Comparison of ENCODE assay signal across 21 cellular contexts in the genomic region with DNA sequence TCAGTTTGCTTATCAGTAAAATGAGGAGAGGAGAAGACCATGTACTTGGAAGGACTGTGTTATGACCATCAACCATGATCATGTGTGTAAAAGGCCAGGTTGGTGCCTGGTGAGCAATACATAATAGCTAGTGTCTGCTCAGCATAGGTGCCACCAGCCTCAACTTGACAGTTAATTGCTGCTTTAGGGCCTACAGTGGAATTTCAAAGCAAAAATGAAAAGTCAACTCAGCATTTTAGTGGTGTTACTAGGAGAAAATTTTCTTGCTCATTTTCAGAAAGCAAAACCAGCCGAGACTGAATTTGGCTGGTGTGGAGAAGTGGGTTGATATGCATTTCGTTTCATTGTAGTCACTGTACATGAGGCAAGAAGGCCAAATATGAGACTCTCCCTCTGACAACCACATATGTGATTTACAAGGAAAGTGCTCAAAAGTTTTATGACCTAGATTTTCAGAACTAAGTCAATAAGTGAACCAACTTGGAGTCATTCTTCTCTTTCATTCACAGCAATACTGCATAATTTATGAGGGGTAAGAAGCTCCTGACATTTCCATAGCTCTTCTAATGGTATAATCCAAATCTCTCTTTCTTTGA. TPM values are rescaled to one million over a fixed set of nuclear protein-coding genes. Genes with fewer than 3 reads are reported as not detected.
DNase-seq lines count a peak whose midpoint lies in the region; ATAC-seq and TF ChIP-seq lines count a peak whose summit lies in the region.
"Had no signal": no experiment of that assay in that cellular context is flagged by ENCODE, and none has a peak within 500 bp of the region (broad histone marks: within the 10 kb centered on the region; RNA-seq: fewer than 3 reads in every experiment).

No MANE protein-coding gene starts in this region.

- H3K36me3 Mint-ChIP-seq in CD4-positive, alpha-beta memory T cell, result peaks cover 30 to 74% of the 10 kb centered on the region in 2 donors
- peaks cover 94% of the 10 kb centered on the region for H3K36me3 Mint-ChIP-seq in activated T-helper 17 cell treated with anti-CD3 and anti-CD28 coated beads, Interleukin-2, amount 50 U/mL, for 72 hours (ENCODE audit: low read depth)

- H3K4me3 Mint-ChIP-seq in CD4-positive, alpha-beta memory T cell, result no peak overlapping the region
- H3K4me3 Mint-ChIP-seq in activated T-helper 17 cell treated with anti-CD3 and anti-CD28 coated beads, Interleukin-2, amount 50 U/mL, for 72 hours, result no peak overlapping the region
- H3K4me3 Mint-ChIP-seq: dendritic cell treated with granulocyte-macrophage colony-stimulating factor and Interleukin-4, amounts not matched to agents 40 ng/mL and 50 ng/mL, for 4 days; T-helper 2 cell treated with Interferon-gamma antibody and Interleukin-4, amounts not matched to agents 5 μg/mL and 100 μg/mL, for 36 hours had no signal

- H3K9me3 Mint-ChIP-seq in CD4-positive, alpha-beta memory T cell, result no peaks in the 10 kb centered on the region
- H3K9me3 Mint-ChIP-seq in activated T-helper 17 cell treated with anti-CD3 and anti-CD28 coated beads, Interleukin-2, amount 50 U/mL, for 72 hours, result no peaks in the 10 kb centered on the region
- H3K9me3 Mint-ChIP-seq: dendritic cell treated with granulocyte-macrophage colony-stimulating factor and Interleukin-4, amounts not matched to agents 40 ng/mL and 50 ng/mL, for 4 days; T-helper 2 cell treated with Interferon-gamma antibody and Interleukin-4, amounts not matched to agents 5 μg/mL and 100 μg/mL, for 36 hours had no signal

- DNase-seq in AG09309 (ENCODE audit: low read depth) (peak; percentile 64), mucosa of descending colon (no peak), GF-D8 (lab: John Stamatoyannopoulos, UW) (no peak), EL (no peak)
- DNase-seq in CD4-positive, alpha-beta memory T cell, result no peak
- no peak for DNase-seq in activated CD8-positive, alpha-beta memory T cell treated with anti-CD3 and anti-CD28 coated beads, Interleukin-2, amount 50 U/mL, for 4 hours
- DNase-seq: activated effector memory CD4-positive, alpha-beta T cell treated with anti-CD3 and anti-CD28 coated beads, Interleukin-2, amount 50 U/mL, for 16 hours; amniotic stem cell; BE2C; Calu3; mammary epithelial cell; MM.1S; NCI-H1436 treated with DMSO at 0.1 percent for 48 hours; NCI-H524; stimulated activated CD4-positive, alpha-beta T cell treated with anti-CD3 and anti-CD28 coated beads, Interleukin-4, amount 100 ng/mL, for 4 hours; trophoblast cell had no signal

- intact Hi-C loops in CD4-positive, alpha-beta memory T cell (cut with micrococcal nuclease), result no loop called here
- intact Hi-C loops in mucosa of descending colon (cut with DNase I, micrococcal nuclease), result no loop called here

- CTCF ChIA-PET in CD4-positive, alpha-beta memory T cell (lab: Charles Lee; ENCODE audit: partially characterized antibody), result no interaction called here

- no peaks in the 10 kb centered on the region for H3K27me3 Mint-ChIP-seq in CD4-positive, alpha-beta memory T cell
- no peaks in the 10 kb centered on the region for H3K27me3 Mint-ChIP-seq in activated T-helper 17 cell treated with anti-CD3 and anti-CD28 coated beads, Interleukin-2, amount 50 U/mL, for 72 hours
- H3K27me3 Mint-ChIP-seq: dendritic cell treated with granulocyte-macrophage colony-stimulating factor and Interleukin-4, amounts not matched to agents 40 ng/mL and 50 ng/mL, for 4 days; progenitor cell of endocrine pancreas had no signal

- H3K4me3 ChIP-seq in AG09309 (ENCODE audit: control insufficient read depth, low read depth, low read length) (no peak overlapping the region), mucosa of descending colon (no peak overlapping the region)
- H3K4me3 ChIP-seq in CD4-positive, alpha-beta memory T cell (ENCODE audit: low read length in 2 of 2), result no peak overlapping the region
- H3K4me3 ChIP-seq: cardiac muscle cell had no signal

- no peaks in the 10 kb centered on the region for H3K9me3 ChIP-seq in CD4-positive, alpha-beta memory T cell (ENCODE audit: control insufficient read depth in 1 of 2, low read length in 2 of 2)
- no peaks in the 10 kb centered on the region for H3K9me3 ChIP-seq in mucosa of descending colon
- H3K9me3 ChIP-seq: BE2C had no signal

- ATAC-seq in activated T-helper 17 cell treated with anti-CD3 and anti-CD28 coated beads, Interleukin-2, amount 50 U/mL, for 72 hours (replicated peaks), result peak; percentile 92
- peak; percentile 42 for ATAC-seq in mucosa of descending colon

- TF ChIP-seq CTCF in AG09309 (IDR thresholded peaks at IDR 0.05; ENCODE audit: control insufficient read depth, insufficient read depth, low read depth, low read length, missing control alignments), result no peak
- no peak for TF ChIP-seq CTCF in mucosa of descending colon (IDR thresholded peaks at IDR 0.05)

- peaks cover 22% of the 10 kb centered on the region for H3K4me1 ChIP-seq in CD4-positive, alpha-beta memory T cell (ENCODE audit: insufficient read depth, low read length)
- H3K4me1 ChIP-seq in mucosa of descending colon (ENCODE audit: low read depth), result no peaks in the 10 kb centered on the region
- H3K4me1 ChIP-seq: BE2C had no signal

- no peaks in the 10 kb centered on the region for H3K27me3 ChIP-seq in CD4-positive, alpha-beta memory T cell (ENCODE audit: insufficient read depth, low read length)
- H3K27me3 ChIP-seq: BE2C, cardiac muscle cell had no signal

- POLR2A ChIA-PET in CD4-positive, alpha-beta memory T cell (lab: Charles Lee; ENCODE audit: partially characterized antibody), result interaction anchor here (0.6 kb wide), 1 partner anchor 61 kb away, joined by 3 read pairs; no protein-coding TSS in a partner anchor

- peaks cover 9 to 24% (median 17%) of the 10 kb centered on the region in 4 donors for H3K4me1 Mint-ChIP-seq in CD4-positive, alpha-beta memory T cell
- no peaks in the 10 kb centered on the region for H3K4me1 Mint-ChIP-seq in activated T-helper 17 cell treated with anti-CD3 and anti-CD28 coated beads, Interleukin-2, amount 50 U/mL, for 72 hours

- no peak overlapping the region for H3K27ac ChIP-seq in CD4-positive, alpha-beta memory T cell (ENCODE audit: low read depth, low read length)
- H3K27ac ChIP-seq: cardiac muscle cell had no signal

- H3K36me3 ChIP-seq in CD4-positive, alpha-beta memory T cell (ENCODE audit: insufficient read depth, low read length), result peaks cover 50% of the 10 kb centered on the region
- peaks cover 16% of the 10 kb centered on the region for H3K36me3 ChIP-seq in mucosa of descending colon (ENCODE audit: low read depth)

- peak overlapping the region in 5 of 7 donors; percentile 18 to 75 (median 27) for H3K27ac Mint-ChIP-seq in CD4-positive, alpha-beta memory T cell
- peak overlapping the region; percentile 61 for H3K27ac Mint-ChIP-seq in activated T-helper 17 cell treated with anti-CD3 and anti-CD28 coated beads, Interleukin-2, amount 50 U/mL, for 72 hours
- H3K27ac Mint-ChIP-seq: dendritic cell treated with granulocyte-macrophage colony-stimulating factor and Interleukin-4, amounts not matched to agents 40 ng/mL and 50 ng/mL, for 4 days; progenitor cell of endocrine pancreas; T-helper 2 cell treated with Interferon-gamma antibody and Interleukin-4, amounts not matched to agents 5 μg/mL and 100 μg/mL, for 36 hours had no signal

RNA-seq across cellular contexts. Expression of a gene that starts 53.9 kb away (rescaled TPM):
- 1 to 10 TPM; 6.6 to 7.4 TPM for total RNA-seq in CD4-positive, alpha-beta memory T cell
- polyA plus RNA-seq in CD4-positive, alpha-beta memory T cell, result 10 to 100 TPM; 16.3 to 17.6 TPM
- 10 to 100 TPM; 13.7 to 20.1 TPM for total RNA-seq in activated T-helper 17 cell treated with anti-CD3 and anti-CD28 coated beads, Interleukin-2, amount 50 U/mL, for 72 hours
- total RNA-seq in mucosa of descending colon, result 1 to 10 TPM in 2 of 3 donors, under 1 TPM in 1; 0.81 to 8.2 (median 1.8) TPM
